8 cellular contexts compared by ENCODE assay signal in the genomic region with DNA sequence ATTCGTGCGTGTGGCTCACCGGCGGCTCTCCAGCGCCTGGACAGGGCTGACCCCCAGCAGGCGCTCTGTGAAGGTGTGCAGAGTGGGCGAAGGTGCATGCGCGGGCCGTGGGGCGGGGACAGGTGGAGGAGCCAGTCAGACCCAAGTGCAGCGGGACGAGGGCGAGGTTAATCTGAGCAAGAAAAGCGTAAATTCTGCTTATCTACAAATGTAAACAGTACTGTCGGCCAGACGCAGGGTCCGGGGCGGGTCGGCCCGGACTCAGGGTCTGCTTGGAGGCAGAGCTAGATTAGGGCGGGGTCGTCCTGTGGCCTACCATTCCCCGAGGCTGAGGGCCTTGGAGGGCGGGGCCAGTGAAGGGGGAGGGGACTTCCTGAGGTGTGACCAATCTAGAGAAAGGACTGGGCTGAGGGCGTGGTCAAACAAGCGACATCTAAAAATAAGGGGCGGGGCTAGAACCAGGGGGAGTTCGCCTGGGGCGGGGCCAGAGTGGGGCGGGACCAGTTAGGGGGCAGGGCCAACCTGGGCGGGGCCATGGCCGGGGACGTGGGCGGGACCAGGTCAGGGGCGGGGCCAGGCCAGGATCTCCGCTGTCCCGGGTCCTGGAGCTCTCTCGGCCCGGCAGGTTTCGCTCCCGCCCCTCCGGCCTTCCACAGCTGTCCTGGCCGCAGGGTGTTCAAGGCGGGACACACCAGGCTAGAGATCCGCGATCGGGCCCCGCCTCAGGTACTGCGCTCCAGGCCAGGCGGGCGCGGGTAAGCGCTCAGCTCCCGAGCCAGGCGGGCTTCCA. TPM values are rescaled to one million over a fixed set of nuclear protein-coding genes. Genes with fewer than 3 reads are reported as not detected.
DNase-seq lines count a peak whose midpoint lies in the region; ATAC-seq, FAIRE-seq and TF ChIP-seq lines count a peak whose summit lies in the region.

A gene (plus strand): TSS at position 611 of the 790 bp plus-strand sequence. CDS start 994 bp downstream, outside the sequence.

- CTCF ChIA-PET in WTC11 (lab: Charles Lee), result interaction anchor here (0.6 to 6.0 kb wide), 34 partner anchors 9 to 340 kb away, joined by 3 to 46 read pairs (median 4); a partner anchor contains a TSS

- ATAC-seq in GM18498 (IDR thresholded peaks at IDR 0.05; ENCODE audit: unreplicated experiment) (peak; percentile 77), HG03045 (IDR thresholded peaks at IDR 0.05; ENCODE audit: unreplicated experiment) (peak; percentile 45), WTC11 (peak; percentile 95), HG03457 (IDR thresholded peaks at IDR 0.05; ENCODE audit: unreplicated experiment) (no peak)

- DNase-seq in NCI-H2171 treated with DMSO at 0.1 percent for 48 hours (lab: John Stamatoyannopoulos, UW) (peak; percentile 98), WTC11 (ENCODE audit: low spot score) (peak; percentile 100), bronchial epithelial cell (ENCODE audit: low read depth) (peak; percentile 92)

- H3K4me1 ChIP-seq in iPS-20b (ENCODE audit: insufficient read depth, low read length) (peaks cover 3% of the 10 kb centered on the region; the same call in 1 of the 2 replicates), skeletal muscle satellite cell (ENCODE audit: control insufficient read depth, insufficient read depth, low read length) (peaks cover 14% of the 10 kb centered on the region)

- peak within 1 kb of the TSS; percentile 87 for H3K27ac Mint-ChIP-seq in WTC11

- no peak for FAIRE-seq in bronchial epithelial cell (lab: Jason Lieb, UNC)

- POLR2A ChIA-PET in WTC11 (lab: Charles Lee), result interaction anchor here (0.6 to 1.3 kb wide), 9 partner anchors 9 to 223 kb away, joined by 3 to 6 read pairs (median 3); a partner anchor contains a TSS

- H3K4me3 ChIP-seq in bronchial epithelial cell (ENCODE audit: low read depth, low read length), result peak within 1 kb of the TSS; percentile 54
- peak within 1 kb of the TSS; percentile 79 for H3K4me3 ChIP-seq in iPS-20b (ENCODE audit: low read length)
- peak within 1 kb of the TSS; percentile 74 for H3K4me3 ChIP-seq in skeletal muscle satellite cell (ENCODE audit: low read length)

- H3K9me3 ChIP-seq in iPS-20b (ENCODE audit: insufficient read depth, low read depth, low read length) (no peaks in the 10 kb centered on the region), skeletal muscle satellite cell (replicated peaks; ENCODE audit: low read length) (no peaks in the 10 kb centered on the region)

- peaks cover 20% of the 10 kb centered on the region for H3K4me1 Mint-ChIP-seq in WTC11

- peak within 1 kb of the TSS; percentile 61; the same call in 1 of the 2 replicates for H3K9ac ChIP-seq in iPS-20b (ENCODE audit: low read depth, low read length)
- peak within 1 kb of the TSS; percentile 63 for H3K9ac ChIP-seq in skeletal muscle satellite cell (ENCODE audit: low read depth, low read length)

- H3K27ac ChIP-seq in iPS-20b (ENCODE audit: low read length), result no peak within 1 kb of the TSS

- peak within 1 kb of the TSS; percentile 97 for H3K4me2 ChIP-seq in skeletal muscle satellite cell (ENCODE audit: low read length)

- peaks cover 13% of the 10 kb centered on the region for H3K27me3 Mint-ChIP-seq in WTC11 (ENCODE audit: low read depth)

- peaks cover 1% of the 10 kb centered on the region for H3K27me3 ChIP-seq in bronchial epithelial cell (ENCODE audit: control insufficient read depth, insufficient read depth, low read length)
- peaks cover 12% of the 10 kb centered on the region for H3K27me3 ChIP-seq in iPS-20b (ENCODE audit: insufficient read depth, low read length)
- H3K27me3 ChIP-seq in skeletal muscle satellite cell (ENCODE audit: control insufficient read depth, insufficient read depth, low read length), result peaks cover 23% of the 10 kb centered on the region

- H3K36me3 Mint-ChIP-seq in WTC11, result no peaks in the 10 kb centered on the region

- H3K36me3 ChIP-seq in bronchial epithelial cell (ENCODE audit: control insufficient read depth, insufficient read depth, low read length) (no peaks in the 10 kb centered on the region), iPS-20b (ENCODE audit: insufficient read depth, low read depth, low read length) (no peaks in the 10 kb centered on the region), skeletal muscle satellite cell (ENCODE audit: insufficient read depth, low read length) (no peaks in the 10 kb centered on the region)

- TF ChIP-seq CTCF in WTC11 (IDR thresholded peaks at IDR 0.05), result no peak
- peak; percentile 21 for TF ChIP-seq CTCF in bronchial epithelial cell (IDR thresholded peaks at IDR 0.05; ENCODE audit: insufficient read depth, low read length, severe bottlenecking)

- H3K4me3 Mint-ChIP-seq in WTC11, result peak within 1 kb of the TSS; percentile 89

- H3K9me3 Mint-ChIP-seq in WTC11, result no peaks in the 10 kb centered on the region

TF ChIP-seq in WTC11, 78 proteins besides CTCF, POLR2A, EP300 and RAD21:
- TF ChIP-seq, protein P1, sequence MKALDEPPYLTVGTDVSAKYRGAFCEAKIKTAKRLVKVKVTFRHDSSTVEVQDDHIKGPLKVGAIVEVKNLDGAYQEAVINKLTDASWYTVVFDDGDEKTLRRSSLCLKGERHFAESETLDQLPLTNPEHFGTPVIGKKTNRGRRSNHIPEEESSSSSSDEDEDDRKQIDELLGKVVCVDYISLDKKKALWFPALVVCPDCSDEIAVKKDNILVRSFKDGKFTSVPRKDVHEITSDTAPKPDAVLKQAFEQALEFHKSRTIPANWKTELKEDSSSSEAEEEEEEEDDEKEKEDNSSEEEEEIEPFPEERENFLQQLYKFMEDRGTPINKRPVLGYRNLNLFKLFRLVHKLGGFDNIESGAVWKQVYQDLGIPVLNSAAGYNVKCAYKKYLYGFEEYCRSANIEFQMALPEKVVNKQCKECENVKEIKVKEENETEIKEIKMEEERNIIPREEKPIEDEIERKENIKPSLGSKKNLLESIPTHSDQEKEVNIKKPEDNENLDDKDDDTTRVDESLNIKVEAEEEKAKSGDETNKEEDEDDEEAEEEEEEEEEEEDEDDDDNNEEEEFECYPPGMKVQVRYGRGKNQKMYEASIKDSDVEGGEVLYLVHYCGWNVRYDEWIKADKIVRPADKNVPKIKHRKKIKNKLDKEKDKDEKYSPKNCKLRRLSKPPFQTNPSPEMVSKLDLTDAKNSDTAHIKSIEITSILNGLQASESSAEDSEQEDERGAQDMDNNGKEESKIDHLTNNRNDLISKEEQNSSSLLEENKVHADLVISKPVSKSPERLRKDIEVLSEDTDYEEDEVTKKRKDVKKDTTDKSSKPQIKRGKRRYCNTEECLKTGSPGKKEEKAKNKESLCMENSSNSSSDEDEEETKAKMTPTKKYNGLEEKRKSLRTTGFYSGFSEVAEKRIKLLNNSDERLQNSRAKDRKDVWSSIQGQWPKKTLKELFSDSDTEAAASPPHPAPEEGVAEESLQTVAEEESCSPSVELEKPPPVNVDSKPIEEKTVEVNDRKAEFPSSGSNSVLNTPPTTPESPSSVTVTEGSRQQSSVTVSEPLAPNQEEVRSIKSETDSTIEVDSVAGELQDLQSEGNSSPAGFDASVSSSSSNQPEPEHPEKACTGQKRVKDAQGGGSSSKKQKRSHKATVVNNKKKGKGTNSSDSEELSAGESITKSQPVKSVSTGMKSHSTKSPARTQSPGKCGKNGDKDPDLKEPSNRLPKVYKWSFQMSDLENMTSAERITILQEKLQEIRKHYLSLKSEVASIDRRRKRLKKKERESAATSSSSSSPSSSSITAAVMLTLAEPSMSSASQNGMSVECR (CRISPR knock-in tag; IDR thresholded peaks at IDR 0.05; ENCODE audit: borderline replicate concordance), result 0 out of 2 replicates have a peak, but pooled peaks have one; percentile 20
- peak; percentile 83; the same call in 1 of the 2 replicates for TF ChIP-seq FOXK1 (CRISPR knock-in tag; IDR thresholded peaks at IDR 0.05)
- no peak for TF ChIP-seq ZNF317 (CRISPR knock-in tag; IDR thresholded peaks at IDR 0.05; ENCODE audit: borderline replicate concordance, low read depth)
- no peak for TF ChIP-seq PRRX2 (CRISPR knock-in tag; IDR thresholded peaks at IDR 0.05)
- TF ChIP-seq TCF7 (CRISPR knock-in tag; IDR thresholded peaks at IDR 0.05; ENCODE audit: low read depth), result no peak
- TF ChIP-seq ETV6 (CRISPR knock-in tag; IDR thresholded peaks at IDR 0.05), result no peak
- TF ChIP-seq, protein P2, sequence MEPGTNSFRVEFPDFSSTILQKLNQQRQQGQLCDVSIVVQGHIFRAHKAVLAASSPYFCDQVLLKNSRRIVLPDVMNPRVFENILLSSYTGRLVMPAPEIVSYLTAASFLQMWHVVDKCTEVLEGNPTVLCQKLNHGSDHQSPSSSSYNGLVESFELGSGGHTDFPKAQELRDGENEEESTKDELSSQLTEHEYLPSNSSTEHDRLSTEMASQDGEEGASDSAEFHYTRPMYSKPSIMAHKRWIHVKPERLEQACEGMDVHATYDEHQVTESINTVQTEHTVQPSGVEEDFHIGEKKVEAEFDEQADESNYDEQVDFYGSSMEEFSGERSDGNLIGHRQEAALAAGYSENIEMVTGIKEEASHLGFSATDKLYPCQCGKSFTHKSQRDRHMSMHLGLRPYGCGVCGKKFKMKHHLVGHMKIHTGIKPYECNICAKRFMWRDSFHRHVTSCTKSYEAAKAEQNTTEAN (CRISPR knock-in tag; IDR thresholded peaks at IDR 0.05), result peak; percentile 97; the same call in 1 of the 2 replicates
- TF ChIP-seq SP1 (CRISPR knock-in tag; conservative IDR thresholded peaks at IDR 0.05), result peak; percentile 90
- TF ChIP-seq JAZF1 (CRISPR knock-in tag; IDR thresholded peaks at IDR 0.05), result no peak
- TF ChIP-seq, protein P3, sequence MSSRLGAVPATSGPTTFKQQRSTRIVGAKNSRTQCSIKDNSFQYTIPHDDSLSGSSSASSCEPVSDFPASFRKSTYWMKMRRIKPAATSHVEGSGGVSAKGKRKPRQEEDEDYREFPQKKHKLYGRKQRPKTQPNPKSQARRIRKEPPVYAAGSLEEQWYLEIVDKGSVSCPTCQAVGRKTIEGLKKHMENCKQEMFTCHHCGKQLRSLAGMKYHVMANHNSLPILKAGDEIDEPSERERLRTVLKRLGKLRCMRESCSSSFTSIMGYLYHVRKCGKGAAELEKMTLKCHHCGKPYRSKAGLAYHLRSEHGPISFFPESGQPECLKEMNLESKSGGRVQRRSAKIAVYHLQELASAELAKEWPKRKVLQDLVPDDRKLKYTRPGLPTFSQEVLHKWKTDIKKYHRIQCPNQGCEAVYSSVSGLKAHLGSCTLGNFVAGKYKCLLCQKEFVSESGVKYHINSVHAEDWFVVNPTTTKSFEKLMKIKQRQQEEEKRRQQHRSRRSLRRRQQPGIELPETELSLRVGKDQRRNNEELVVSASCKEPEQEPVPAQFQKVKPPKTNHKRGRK (CRISPR knock-in tag; IDR thresholded peaks at IDR 0.05; ENCODE audit: borderline replicate concordance), result no peak
- TF ChIP-seq GTF2I (CRISPR knock-in tag; conservative IDR thresholded peaks at IDR 0.05), result peak; percentile 95
- TF ChIP-seq NFE2L1 (CRISPR knock-in tag; IDR thresholded peaks at IDR 0.05), result 0 out of 2 replicates have a peak, but pooled peaks have one; percentile 46
- peak; percentile 43; the same call in 1 of the 2 replicates for TF ChIP-seq GABPB1 (CRISPR knock-in tag; IDR thresholded peaks at IDR 0.05)
TF ChIP-seq in WTC11: peak in this region for 7.

RNA-seq across cellular contexts. Expression of the gene that starts here (rescaled TPM):
- 2.1 to 2.4 TPM (median 2.3 TPM) in 3 replicates for total RNA-seq in WTC11 (2021)
- under 0.01 and 0.13 TPM in 2 replicates for total RNA-seq in bronchial epithelial cell
- under 0.01 TPM in 2 replicates for total RNA-seq in skeletal muscle satellite cell (2012; rRNA removed)

Comparison
In these comparisons a context has a peak if more than half of its experiments do, and no peak if none do; other contexts are left out.
1. Peak in DNase-seq and H3K4me3 ChIP-seq in bronchial epithelial cell; RNA of the gene not detected or under 1 TPM.